8 cellular contexts compared by ENCODE assay signal in the genomic region with DNA sequence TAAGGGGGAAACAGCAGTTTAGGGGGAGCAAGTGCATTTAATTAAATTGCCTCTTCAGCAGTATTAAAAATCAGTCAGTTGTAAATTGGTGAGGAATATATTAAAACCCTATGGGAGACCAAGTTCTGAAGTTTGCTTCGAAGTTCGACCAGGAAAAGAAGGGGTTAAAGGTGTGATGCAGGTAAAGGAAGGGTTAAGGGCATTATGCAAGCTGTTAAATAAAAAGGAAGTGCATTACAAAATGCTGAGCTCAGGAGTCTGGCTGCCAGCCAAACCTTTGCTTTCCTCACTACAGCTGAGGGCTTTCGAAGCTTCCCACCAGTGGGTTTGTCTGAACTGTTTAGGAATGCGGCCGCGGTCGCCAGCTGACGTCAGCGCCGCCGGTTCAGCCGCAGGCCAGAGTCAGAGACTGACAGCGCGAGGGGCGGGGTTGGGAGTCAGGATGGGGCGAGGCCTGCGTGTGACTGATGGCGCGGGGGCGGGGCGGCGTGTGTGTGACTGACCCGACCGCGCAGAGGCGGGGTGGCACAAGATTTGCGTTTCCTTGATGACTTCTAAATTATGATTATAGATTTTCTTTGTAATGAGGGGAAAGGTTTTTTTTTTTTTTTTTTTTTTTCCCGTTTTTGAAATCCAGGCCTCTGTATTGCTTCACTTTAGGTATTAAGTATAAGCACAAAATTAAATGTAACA.
A peak's percentile ranks its signal among the peaks of the same experiment; 100 is the strongest.
DNase-seq lines count a peak whose midpoint lies in the region; ATAC-seq and TF ChIP-seq lines count a peak whose summit lies in the region.

No MANE protein-coding gene starts in this region.

- H3K4me1 ChIP-seq in thoracic aorta (ENCODE audit: control insufficient read depth in 1 of 2, low read depth in 2 of 2): peaks cover 16 to 21% of the 10 kb centered on the region in 2 donors

- in situ Hi-C loops in GM13976 (cut with MboI; ENCODE audit: low sequenced_read_pairs, unreplicated experiment): no loop called here

- no peak for TF ChIP-seq CTCF in GM13976 (IDR thresholded peaks at IDR 0.05; ENCODE audit: borderline replicate concordance, control extremely low read depth, extremely low read depth, insufficient read depth, missing control alignments)
- TF ChIP-seq CTCF in osteocyte (IDR thresholded peaks at IDR 0.05): no peak
- TF ChIP-seq CTCF in thoracic aorta (IDR thresholded peaks at IDR 0.05): no peak

- H3K27ac Mint-ChIP-seq in activated naive CD8-positive, alpha-beta T cell treated with anti-CD3 and anti-CD28 coated beads, Interleukin-2, amount 50 U/mL, for 24 hours: peak overlapping the region; percentile 89
- peak overlapping the region; percentile 89 for H3K27ac Mint-ChIP-seq in osteocyte (ENCODE audit: unreplicated experiment)

- peak overlapping the region; percentile 58 for H3K4me3 ChIP-seq in thoracic aorta

- H3K4me1 Mint-ChIP-seq in activated naive CD8-positive, alpha-beta T cell treated with anti-CD3 and anti-CD28 coated beads, Interleukin-2, amount 50 U/mL, for 24 hours: peaks cover 30% of the 10 kb centered on the region
- peaks cover 58% of the 10 kb centered on the region for H3K4me1 Mint-ChIP-seq in osteocyte (ENCODE audit: unreplicated experiment)

- DNase-seq in GM13976 (ENCODE audit: low spot score): peak; percentile 95
- DNase-seq in NCI-H1436 treated with DMSO at 0.1 percent for 48 hours (lab: John Stamatoyannopoulos, UW): peak; percentile 80
- DNase-seq in SW480 (ENCODE audit: low spot score): peak; percentile 98
- DNase-seq in activated naive CD8-positive, alpha-beta T cell treated with anti-CD3 and anti-CD28 coated beads, Interleukin-2, amount 50 U/mL, for 24 hours: peak; percentile 99
- DNase-seq in Right ventricle myocardium inferior (ENCODE audit: missing footprints): peak; percentile 100
- DNase-seq in osteocyte (ENCODE audit: extremely low spot score, unreplicated experiment): peak; percentile 99
- DNase-seq in thoracic aorta (ENCODE audit: low spot score): peak; percentile 97

- H3K9me3 Mint-ChIP-seq in activated naive CD8-positive, alpha-beta T cell treated with anti-CD3 and anti-CD28 coated beads, Interleukin-2, amount 50 U/mL, for 24 hours: no peaks in the 10 kb centered on the region
- no peaks in the 10 kb centered on the region for H3K9me3 Mint-ChIP-seq in osteocyte (ENCODE audit: unreplicated experiment)

- ATAC-seq in HG02884 (IDR thresholded peaks at IDR 0.05; ENCODE audit: unreplicated experiment): peak; percentile 97
- peak; percentile 99 for ATAC-seq in activated naive CD8-positive, alpha-beta T cell treated with anti-CD3 and anti-CD28 coated beads, Interleukin-2, amount 50 U/mL, for 24 hours
- ATAC-seq in Right ventricle myocardium inferior: peak; percentile 100
- peak; percentile 99 for ATAC-seq in thoracic aorta (ENCODE audit: insufficient number of reproducible peaks, low FRiP score, low read depth)

- H3K27me3 ChIP-seq in thoracic aorta (replicated peaks; ENCODE audit: insufficient read depth): no peaks in the 10 kb centered on the region

- no peaks in the 10 kb centered on the region for H3K9me3 ChIP-seq in thoracic aorta

- peak overlapping the region; percentile 75 for H3K4me3 Mint-ChIP-seq in activated naive CD8-positive, alpha-beta T cell treated with anti-CD3 and anti-CD28 coated beads, Interleukin-2, amount 50 U/mL, for 24 hours
- H3K4me3 Mint-ChIP-seq in osteocyte (ENCODE audit: unreplicated experiment): peak overlapping the region; percentile 74

- H3K27ac ChIP-seq in thoracic aorta: peak overlapping the region in 1 of 2 donors; percentile 6

- H3K27me3 Mint-ChIP-seq in activated naive CD8-positive, alpha-beta T cell treated with anti-CD3 and anti-CD28 coated beads, Interleukin-2, amount 50 U/mL, for 24 hours: peaks cover 13% of the 10 kb centered on the region
- no peaks in the 10 kb centered on the region for H3K27me3 Mint-ChIP-seq in osteocyte (ENCODE audit: unreplicated experiment)

- H3K36me3 Mint-ChIP-seq in activated naive CD8-positive, alpha-beta T cell treated with anti-CD3 and anti-CD28 coated beads, Interleukin-2, amount 50 U/mL, for 24 hours (ENCODE audit: low read depth): no peaks in the 10 kb centered on the region
- no peaks in the 10 kb centered on the region for H3K36me3 Mint-ChIP-seq in osteocyte (ENCODE audit: unreplicated experiment)

- no peaks in the 10 kb centered on the region for H3K36me3 ChIP-seq in thoracic aorta

- intact Hi-C loops in Right ventricle myocardium inferior (cut with DNase I): loop anchor here (2.0 to 10.0 kb wide), 2 partner anchors 76 to 226 kb away; partner anchors contain the start of gene ZSWIM6
